Comparison of ENCODE assay signal across 8 cellular contexts in the genomic region with DNA sequence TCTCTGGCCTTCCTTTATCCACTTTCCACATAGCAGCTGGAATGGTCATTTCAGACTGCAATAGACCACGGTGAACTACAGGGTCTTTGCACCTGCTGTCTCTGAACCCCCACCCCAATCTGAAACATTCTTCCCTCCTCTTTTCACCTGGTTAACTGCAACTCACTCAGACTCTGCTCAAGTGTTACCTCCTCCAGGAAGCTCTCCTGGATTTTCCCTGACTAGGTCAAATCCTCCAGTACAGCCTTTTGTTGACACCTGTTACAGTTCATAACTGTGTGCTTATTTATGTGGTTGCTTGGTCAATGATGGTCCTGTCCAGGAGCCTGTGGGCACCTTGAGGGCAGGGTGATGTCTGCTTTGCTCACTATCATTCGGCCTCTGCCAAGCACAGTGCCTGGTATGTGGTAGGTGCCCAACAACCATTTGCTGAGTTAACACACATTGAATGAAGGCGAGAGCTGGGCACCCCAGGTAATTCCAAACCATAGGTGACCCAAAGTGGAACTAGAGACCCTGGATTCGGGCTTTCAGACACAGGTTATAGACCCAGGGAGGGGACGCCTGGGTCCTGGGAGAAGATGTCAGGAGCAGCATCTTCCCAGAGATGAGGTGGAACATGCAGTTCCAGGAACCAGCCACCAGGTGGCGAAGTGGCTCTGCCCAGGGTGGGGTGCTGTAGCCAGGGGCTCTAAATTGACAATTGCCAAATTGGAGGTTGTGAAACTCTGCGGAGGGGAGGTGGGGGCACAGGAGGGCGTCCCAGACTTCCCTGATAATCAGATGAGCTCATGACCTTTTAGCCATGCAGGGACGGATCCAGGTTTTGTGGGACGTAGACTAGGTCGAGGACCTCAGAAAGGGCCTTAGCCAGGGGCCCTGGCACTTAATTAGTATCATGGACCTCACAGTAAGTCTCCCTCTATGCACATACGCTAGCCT. TPM values are rescaled to one million over a fixed set of nuclear protein-coding genes. Genes with fewer than 3 reads are reported as not detected.
DNase-seq lines count a peak whose midpoint lies in the region; ATAC-seq, FAIRE-seq and TF ChIP-seq lines count a peak whose summit lies in the region.

No MANE protein-coding gene starts in this region.

- DNase-seq in MV-4-11 (lab: John Stamatoyannopoulos, UW), result peak; percentile 59
- peak; percentile 62 for DNase-seq in activated B cell treated with CpG ODN at 0.5 μM for 24 hours
- DNase-seq in cardiac fibroblast (ENCODE audit: low read depth in 2 of 2), result peak; percentile 64
- DNase-seq in kidney, result peak; percentile 80
- peak; percentile 56 for DNase-seq in stimulated activated CD4-positive, alpha-beta T cell treated with anti-CD3 and anti-CD28 coated beads, Interleukin-1b, Interleukin-23, amount 100 ng/mL, for 48 hours

- intact Hi-C loops in activated B cell treated with CpG ODN at 0.5 μM for 24 hours (cut with micrococcal nuclease), result loop anchor here (1.0 kb wide), 4 partner anchors 40 to 626 kb away; a partner anchor contains a TSS
- intact Hi-C loops in kidney (cut with DNase I), result loop anchor here (5.0 kb wide), 1 partner anchor 37 kb away; no protein-coding TSS in a partner anchor

- FAIRE-seq in kidney (lab: Jason Lieb, UNC), result no peak

- H3K36me3 Mint-ChIP-seq in activated B cell treated with CpG ODN at 0.5 μM for 24 hours (ENCODE audit: low read depth), result no peaks in the 10 kb centered on the region

- ATAC-seq in activated B cell treated with CpG ODN at 0.5 μM for 24 hours (ENCODE audit: low read depth) (peak; percentile 84), GM21825 (IDR thresholded peaks at IDR 0.05; ENCODE audit: unreplicated experiment) (no peak), HG03045 (IDR thresholded peaks at IDR 0.05; ENCODE audit: unreplicated experiment) (no peak)

- peaks cover 3% of the 10 kb centered on the region for H3K27me3 Mint-ChIP-seq in activated B cell treated with CpG ODN at 0.5 μM for 24 hours

- H3K9me3 Mint-ChIP-seq in activated B cell treated with CpG ODN at 0.5 μM for 24 hours, result no peaks in the 10 kb centered on the region

- no peak overlapping the region for H3K27ac Mint-ChIP-seq in activated B cell treated with CpG ODN at 0.5 μM for 24 hours

- no peaks in the 10 kb centered on the region for H3K9me3 ChIP-seq in kidney (ENCODE audit: control insufficient read depth in 1 of 2, low read length in 2 of 2)

- H3K27ac ChIP-seq in kidney (ENCODE audit: low read depth in 2 of 2, low read length in 2 of 2), result no peak overlapping the region

- TF ChIP-seq CTCF in GM12801 (IDR thresholded peaks at IDR 0.05; ENCODE audit: extremely low read depth, insufficient read length) (peak; percentile 79), activated B cell treated with CpG ODN at 0.5 μM for 24 hours (IDR thresholded peaks at IDR 0.05) (peak; percentile 88), cardiac fibroblast (IDR thresholded peaks at IDR 0.05; ENCODE audit: low read depth, low read length) (peak; percentile 99), kidney (IDR thresholded peaks at IDR 0.05; ENCODE audit: borderline replicate concordance, extremely low read depth, insufficient read depth) (peak; percentile 93)

- no peaks in the 10 kb centered on the region for H3K4me1 ChIP-seq in kidney (ENCODE audit: control insufficient read depth in 1 of 2, insufficient read depth in 1 of 2, low read depth in 1 of 2, low read length in 2 of 2)

- POLR2A ChIA-PET in activated B cell treated with CpG ODN at 0.5 μM for 24 hours (lab: Charles Lee), result interaction anchor here (0.8 kb wide), 1 partner anchor 645 kb away, joined by 3 read pairs; a partner anchor contains a TSS

- CTCF ChIA-PET in activated B cell treated with CpG ODN at 0.5 μM for 24 hours (lab: Charles Lee), result interaction anchor here (0.9 to 3.7 kb wide), 6 partner anchors 38 to 328 kb away, joined by 3 to 23 read pairs (median 4); a partner anchor contains a TSS

- H3K4me3 ChIP-seq in cardiac fibroblast (replicated peaks in 1 of 2; ENCODE audit: low read depth in 2 of 2, low read length in 2 of 2) (no peak overlapping the region), kidney (ENCODE audit: low read length in 2 of 2) (no peak overlapping the region)

- no peak overlapping the region for H3K9ac ChIP-seq in kidney (ENCODE audit: low read length in 2 of 2)

- peaks cover 20 to 29% of the 10 kb centered on the region in 2 donors for H3K36me3 ChIP-seq in kidney (ENCODE audit: control insufficient read depth in 1 of 2, insufficient read depth in 2 of 2, low read length in 2 of 2)

- H3K4me3 Mint-ChIP-seq in activated B cell treated with CpG ODN at 0.5 μM for 24 hours, result no peak overlapping the region

- H3K4me1 Mint-ChIP-seq in activated B cell treated with CpG ODN at 0.5 μM for 24 hours, result peaks cover 2% of the 10 kb centered on the region

RNA-seq across cellular contexts. Expression of a gene that starts 28.1 kb away (rescaled TPM):
- total RNA-seq in activated B cell treated with CpG ODN at 0.5 μM for 24 hours (not detected in 2 replicates), kidney (6.0 TPM)
- polyA plus RNA-seq in kidney (ENCODE audit: insufficient read depth, low read depth, low replicate concordance), result 24.5 TPM
